Comparison of ENCODE assay signal across 24 cellular contexts in the genomic region with DNA sequence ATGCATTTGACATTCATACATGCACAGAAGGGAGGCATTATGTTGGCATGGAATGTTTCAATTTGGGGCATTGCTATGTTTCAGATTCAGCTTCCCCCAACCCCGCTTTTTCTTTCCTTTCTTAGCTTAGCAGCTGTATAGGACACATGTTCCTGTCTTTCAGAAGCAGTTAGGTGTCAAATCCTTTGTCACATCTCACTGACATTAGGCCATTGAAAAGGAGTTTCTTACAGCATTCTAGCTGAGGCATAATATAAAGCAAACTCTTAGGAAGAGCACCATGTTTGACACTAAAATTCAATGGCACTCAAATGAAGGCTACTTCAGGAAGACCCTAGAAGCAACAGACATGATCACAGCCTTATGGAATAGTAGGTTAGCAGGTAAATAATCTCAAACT.
"Had no signal": no experiment of that assay in that cellular context is flagged by ENCODE, and none has a peak within 500 bp of the region (broad histone marks: within the 10 kb centered on the region; RNA-seq: fewer than 3 reads in every experiment).

No MANE protein-coding gene starts in this region.

- H3K27ac ChIP-seq: coronary artery, dorsolateral prefrontal cortex, epithelial cell of prostate, esophagus squamous epithelium, gastrocnemius medialis, heart right ventricle, left lung, lower lobe of right lung had no signal

- H3K9me3 ChIP-seq: esophagus squamous epithelium, gastrocnemius medialis, lower lobe of right lung had no signal

- ATAC-seq: effector memory CD8-positive, alpha-beta T cell; esophagus mucosa; gastrocnemius medialis; heart right ventricle; left cardiac atrium; left lung; left ventricle myocardium superior; lower lobe of right lung had no signal

- H3K4me3 ChIP-seq: coronary artery, dorsolateral prefrontal cortex, esophagus squamous epithelium, gastrocnemius medialis, heart right ventricle, left lung, lower lobe of right lung had no signal

- H3K36me3 ChIP-seq: esophagus squamous epithelium, gastrocnemius medialis, heart right ventricle, left lung, lower lobe of right lung had no signal

- DNase-seq: dermis blood vessel endothelial cell; dorsolateral prefrontal cortex; effector CD8-positive, alpha-beta T cell; effector memory CD8-positive, alpha-beta T cell; endodermal cell; erythroblast; esophagus squamous epithelium; foreskin fibroblast; foreskin melanocyte; gastrocnemius medialis; glutamatergic neuron; head of caudate nucleus; heart right ventricle; hippocampal formation; left cardiac atrium; left lung; left ventricle myocardium superior; lower lobe of right lung; mesendoderm; midbrain; naive B cell had no signal

- H3K4me1 ChIP-seq: esophagus squamous epithelium, gastrocnemius medialis, heart right ventricle, left lung, lower lobe of right lung had no signal

- H3K27me3 ChIP-seq: dorsolateral prefrontal cortex, esophagus squamous epithelium, gastrocnemius medialis, heart right ventricle, left lung had no signal
